ENCODE assay signal across 10 cellular contexts in genomic region chr3:71680588-71680987, GRCh38. TPM values are rescaled to one million over a fixed set of nuclear protein-coding genes. Genes with fewer than 3 reads are reported as not detected.
DNase-seq lines count a peak whose midpoint lies in the region; ATAC-seq, FAIRE-seq and TF ChIP-seq lines count a peak whose summit lies in the region.
"Had no signal": no experiment of that assay in that cellular context is flagged by ENCODE, and none has a peak within 500 bp of the region (broad histone marks: within the 10 kb centered on the region; RNA-seq: fewer than 3 reads in every experiment).

No MANE protein-coding gene starts in this region.

- POLR2A ChIA-PET in activated CD8-positive, alpha-beta T cell treated with anti-CD3 and anti-CD28 coated beads, Interleukin-2, amount 10 ng/mL, durations not matched to agents 7 days and 5 days (lab: Charles Lee) = no interaction called here

- peaks cover 5% of the 10 kb centered on the region for H3K4me1 Mint-ChIP-seq in activated T-helper 17 cell treated with anti-CD3 and anti-CD28 coated beads, Interleukin-2, amount 50 U/mL, for 72 hours
- H3K4me1 Mint-ChIP-seq in activated CD8-positive, alpha-beta T cell treated with anti-CD3 and anti-CD28 coated beads, Interleukin-2, amount 10 ng/mL, durations not matched to agents 7 days and 5 days (ENCODE audit: low read depth) = peaks cover 13% of the 10 kb centered on the region
- H3K4me1 Mint-ChIP-seq: stimulated activated naive B cell treated with anti-CD40 and anti-IgM and Interleukin-4, amounts not matched to agents 10 μg/mL and 1 μg/mL and 100 μg/mL, for 72 hours had no signal

- no peaks in the 10 kb centered on the region for H3K9me3 Mint-ChIP-seq in activated T-helper 17 cell treated with anti-CD3 and anti-CD28 coated beads, Interleukin-2, amount 50 U/mL, for 72 hours
- no peaks in the 10 kb centered on the region for H3K9me3 Mint-ChIP-seq in activated CD8-positive, alpha-beta T cell treated with anti-CD3 and anti-CD28 coated beads, Interleukin-2, amount 10 ng/mL, durations not matched to agents 7 days and 5 days (ENCODE audit: insufficient read depth)
- H3K9me3 Mint-ChIP-seq: stimulated activated naive B cell treated with anti-CD40 and anti-IgM and Interleukin-4, amounts not matched to agents 10 μg/mL and 1 μg/mL and 100 μg/mL, for 72 hours had no signal

- no peaks in the 10 kb centered on the region for H3K27me3 Mint-ChIP-seq in activated T-helper 17 cell treated with anti-CD3 and anti-CD28 coated beads, Interleukin-2, amount 50 U/mL, for 72 hours
- no peaks in the 10 kb centered on the region for H3K27me3 Mint-ChIP-seq in activated CD8-positive, alpha-beta T cell treated with anti-CD3 and anti-CD28 coated beads, Interleukin-2, amount 10 ng/mL, durations not matched to agents 7 days and 5 days (ENCODE audit: low read depth)
- H3K27me3 Mint-ChIP-seq: stimulated activated naive B cell treated with anti-CD40 and anti-IgM and Interleukin-4, amounts not matched to agents 10 μg/mL and 1 μg/mL and 100 μg/mL, for 72 hours had no signal

- H3K36me3 ChIP-seq in gastroesophageal sphincter = no peaks in the 10 kb centered on the region

- peak; percentile 77 for FAIRE-seq in H54 (lab: Jason Lieb, UNC)

- DNase-seq in H54 (ENCODE audit: insufficient read length, low spot score) = peak; percentile 24
- DNase-seq in stromal cell of bone marrow (ENCODE audit: low read depth) = peak; percentile 46
- no peak for DNase-seq in DMS53 (lab: John Stamatoyannopoulos, UW)
- no peak for DNase-seq in GM19238 (ENCODE audit: insufficient read length, low spot score)
- DNase-seq in activated CD8-positive, alpha-beta T cell treated with anti-CD3 and anti-CD28 coated beads, Interleukin-2, amount 10 ng/mL, durations not matched to agents 7 days and 5 days = no peak
- DNase-seq: NCI-H524 treated with DMSO at 0.1 percent for 48 hours had no signal

- peaks cover 7 to 59% (median 8%) of the 10 kb centered on the region in 3 donors for H3K4me1 ChIP-seq in gastroesophageal sphincter

- no peak for TF ChIP-seq EP300 in gastroesophageal sphincter (IDR thresholded peaks at IDR 0.05)

- H3K36me3 Mint-ChIP-seq in activated T-helper 17 cell treated with anti-CD3 and anti-CD28 coated beads, Interleukin-2, amount 50 U/mL, for 72 hours (ENCODE audit: low read depth) = peaks cover 81% of the 10 kb centered on the region
- H3K36me3 Mint-ChIP-seq in activated CD8-positive, alpha-beta T cell treated with anti-CD3 and anti-CD28 coated beads, Interleukin-2, amount 10 ng/mL, durations not matched to agents 7 days and 5 days (ENCODE audit: low read depth) = peaks cover 30% of the 10 kb centered on the region
- H3K36me3 Mint-ChIP-seq: stimulated activated naive B cell treated with anti-CD40 and anti-IgM and Interleukin-4, amounts not matched to agents 10 μg/mL and 1 μg/mL and 100 μg/mL, for 72 hours had no signal

- H3K27ac ChIP-seq in gastroesophageal sphincter = peak overlapping the region; percentile 44 to 71 (median 68)

- H3K4me3 Mint-ChIP-seq in activated T-helper 17 cell treated with anti-CD3 and anti-CD28 coated beads, Interleukin-2, amount 50 U/mL, for 72 hours = no peak overlapping the region
- no peak overlapping the region for H3K4me3 Mint-ChIP-seq in activated CD8-positive, alpha-beta T cell treated with anti-CD3 and anti-CD28 coated beads, Interleukin-2, amount 10 ng/mL, durations not matched to agents 7 days and 5 days
- H3K4me3 Mint-ChIP-seq: stimulated activated naive B cell treated with anti-CD40 and anti-IgM and Interleukin-4, amounts not matched to agents 10 μg/mL and 1 μg/mL and 100 μg/mL, for 72 hours had no signal

- no peaks in the 10 kb centered on the region for H3K27me3 ChIP-seq in gastroesophageal sphincter

- peak overlapping the region in 1 of 2 donors; percentile 5 for H3K4me3 ChIP-seq in gastroesophageal sphincter

- no peak for TF ChIP-seq POLR2A in H54 (IDR thresholded peaks at IDR 0.05; ENCODE audit: low read depth, low read length)
- TF ChIP-seq POLR2A in gastroesophageal sphincter (IDR thresholded peaks at IDR 0.05) = no peak

- no peak for ATAC-seq in activated T-helper 17 cell treated with anti-CD3 and anti-CD28 coated beads, Interleukin-2, amount 50 U/mL, for 72 hours (replicated peaks)
- peak; percentile 74 for ATAC-seq in gastroesophageal sphincter
- no peak for ATAC-seq in HG03565 (IDR thresholded peaks at IDR 0.05; ENCODE audit: unreplicated experiment)
- ATAC-seq in activated CD8-positive, alpha-beta T cell treated with anti-CD3 and anti-CD28 coated beads, Interleukin-2, amount 10 ng/mL, durations not matched to agents 7 days and 5 days = no peak

- WGBS in gastroesophageal sphincter (ENCODE audit: low coverage in 1 of 2), 2 donors = 0 to 17% methylated on average over 1 of the region's 1 CpG

- no peak for TF ChIP-seq CTCF in gastroesophageal sphincter (IDR thresholded peaks at IDR 0.05)

- H3K9me3 ChIP-seq in gastroesophageal sphincter = no peaks in the 10 kb centered on the region

- CTCF ChIA-PET in activated CD8-positive, alpha-beta T cell treated with anti-CD3 and anti-CD28 coated beads, Interleukin-2, amount 10 ng/mL, durations not matched to agents 7 days and 5 days (lab: Charles Lee) = interaction anchor here (0.6 to 3.7 kb wide), 16 partner anchors 8 to 1149 kb away, joined by 3 to 19 read pairs (median 6); partner anchors contain the start of gene FOXP1

- peak overlapping the region; percentile 46 for H3K27ac Mint-ChIP-seq in activated T-helper 17 cell treated with anti-CD3 and anti-CD28 coated beads, Interleukin-2, amount 50 U/mL, for 72 hours
- H3K27ac Mint-ChIP-seq in activated CD8-positive, alpha-beta T cell treated with anti-CD3 and anti-CD28 coated beads, Interleukin-2, amount 10 ng/mL, durations not matched to agents 7 days and 5 days = no peak overlapping the region
- H3K27ac Mint-ChIP-seq: stimulated activated naive B cell treated with anti-CD40 and anti-IgM and Interleukin-4, amounts not matched to agents 10 μg/mL and 1 μg/mL and 100 μg/mL, for 72 hours had no signal

RNA-seq across cellular contexts. Expression of gene EIF4E3, which starts 44.6 kb away (rescaled TPM):
- total RNA-seq in activated T-helper 17 cell treated with anti-CD3 and anti-CD28 coated beads, Interleukin-2, amount 50 U/mL, for 72 hours = 10 to 100 TPM; 25.3 to 27.4 TPM
- 10 to 100 TPM; 28.8 to 55.8 (median 41.6) TPM for total RNA-seq in gastroesophageal sphincter
- 10 to 100 TPM; 56.5 to 59.4 TPM for total RNA-seq in activated CD8-positive, alpha-beta T cell treated with anti-CD3 and anti-CD28 coated beads, Interleukin-2, amount 10 ng/mL, durations not matched to agents 7 days and 5 days

Comparison
In these comparisons a context has a peak if more than half of its experiments do, and no peak if none do; other contexts are left out.
1. DNase-seq: peak in H54 (single experiment) and stromal cell of bone marrow (single experiment); none in DMS53 (single experiment), GM19238 (single experiment) and activated CD8-positive, alpha-beta T cell treated with anti-CD3 and anti-CD28 coated beads, Interleukin-2, amount 10 ng/mL, durations not matched to agents 7 days and 5 days (single experiment).